19 cellular contexts compared by ENCODE assay signal in genomic region chr7:891805-892204, GRCh38. TPM values are rescaled to one million over a fixed set of nuclear protein-coding genes. Genes with fewer than 3 reads are reported as not detected.
DNase-seq lines count a peak whose midpoint lies in the region; ATAC-seq, FAIRE-seq and TF ChIP-seq lines count a peak whose summit lies in the region.
"Had no signal": no experiment of that assay in that cellular context is flagged by ENCODE, and none has a peak within 500 bp of the region (broad histone marks: within the 10 kb centered on the region; RNA-seq: fewer than 3 reads in every experiment).

No MANE protein-coding gene starts in this region.

- TF ChIP-seq EP300 in K562 (IDR thresholded peaks at IDR 0.05; ENCODE audit: low read length), result no peak

- H3K4me2 ChIP-seq in K562 (ENCODE audit: insufficient read depth, low read length), result no peak overlapping the region

- peaks cover 9 to 15% of the 10 kb centered on the region in 2 donors for H3K4me1 Mint-ChIP-seq in natural killer cell treated with Interleukin-12 subunit alpha and Interleukin-12 subunit beta and Interleukin-15 and Interleukin-18, amount 100 ng/mL, for 72 hours (ENCODE audit: low read depth in 2 of 2)
- peaks cover 0 to 21% of the 10 kb centered on the region in 2 donors for H3K4me1 Mint-ChIP-seq in natural killer cell
- H3K4me1 Mint-ChIP-seq: B cell had no signal

- TF ChIP-seq RAD21 in K562 (CRISPR knock-in tag; conservative IDR thresholded peaks at IDR 0.05 in 1 of 2, IDR thresholded peaks at IDR 0.05 in 1 of 2), result no peak

- H3K9me3 ChIP-seq in K562 (replicated peaks; ENCODE audit: control insufficient read depth, insufficient read depth, low read depth, low read length) (no peaks in the 10 kb centered on the region), mucosa of descending colon (no peaks in the 10 kb centered on the region)

- BruUV-seq in K562 (replicated peaks; lab: Mats Ljungman, UMichigan), result no TSS peak

- no peak overlapping the region for H3K4me3 Mint-ChIP-seq in natural killer cell treated with Interleukin-12 subunit alpha and Interleukin-12 subunit beta and Interleukin-15 and Interleukin-18, amount 100 ng/mL, for 72 hours
- no peak overlapping the region for H3K4me3 Mint-ChIP-seq in natural killer cell
- H3K4me3 Mint-ChIP-seq: B cell; CD4-positive, CD25-positive, alpha-beta regulatory T cell; CD8-positive, alpha-beta memory T cell had no signal

- no peak overlapping the region for H3K9ac ChIP-seq in K562 (ENCODE audit: insufficient read depth in 1 of 2, low read depth in 2 of 2, low read length in 2 of 2)
- H3K9ac ChIP-seq: GM23248 had no signal

- WGBS in K562 (ENCODE audit: insufficient coverage, low coverage, missing lambda C conversion rate), result 100% methylated on average over 15 of the region's 20 CpGs

- H4K20me1 ChIP-seq in K562 (replicated peaks; ENCODE audit: control insufficient read depth, insufficient read depth, low read length), result no peaks in the 10 kb centered on the region; the same call in 1 of the 2 replicates

- no peak overlapping the region for H3K27ac ChIP-seq in K562 (ENCODE audit: extremely low read depth, low read depth, low read length)
- H3K27ac ChIP-seq: GM23248, HL-60 had no signal

- POLR2A ChIA-PET in K562 (lab: Yijun Ruan, JAX), result interaction anchor here (0.5 to 1.6 kb wide), 4 partner anchors 9 to 229 kb away, joined by 3 to 8 read pairs (median 3); no protein-coding TSS in a partner anchor

- peaks cover 26% of the 10 kb centered on the region for H3K79me2 ChIP-seq in K562 (ENCODE audit: control insufficient read depth, insufficient read depth, low read length)

- H3K4me1 ChIP-seq in K562 (replicated peaks in 1 of 2; ENCODE audit: control insufficient read depth in 2 of 2, insufficient read depth in 2 of 2, low read length in 2 of 2) (peaks cover 0 to 28% of the 10 kb centered on the region in 2 experiments; a peak in 1 of 5 replicates), mucosa of descending colon (ENCODE audit: low read depth) (no peaks in the 10 kb centered on the region)

- TF ChIP-seq CTCF in natural killer cell (IDR thresholded peaks at IDR 0.05), result no peak
- TF ChIP-seq CTCF in K562 (IDR thresholded peaks at IDR 0.05 in 2 of 3, conservative IDR thresholded peaks at IDR 0.05 in 1 of 3; ENCODE audit: insufficient read depth in 2 of 3, low read depth in 1 of 3, low read length in 3 of 3), result no peak
- no peak for TF ChIP-seq CTCF in mucosa of descending colon (IDR thresholded peaks at IDR 0.05)

- no peak for FAIRE-seq in K562 (lab: Jason Lieb, UNC)
- FAIRE-seq: D721Med, G401.6, GM12891, GM18507, H54 had no signal

- no peaks in the 10 kb centered on the region for H3K27me3 Mint-ChIP-seq in natural killer cell treated with Interleukin-12 subunit alpha and Interleukin-12 subunit beta and Interleukin-15 and Interleukin-18, amount 100 ng/mL, for 72 hours
- no peaks in the 10 kb centered on the region for H3K27me3 Mint-ChIP-seq in natural killer cell (ENCODE audit: low read depth in 2 of 2)
- H3K27me3 Mint-ChIP-seq: B cell; CD4-positive, CD25-positive, alpha-beta regulatory T cell had no signal

- H3K27me3 ChIP-seq in K562 (ENCODE audit: control insufficient read depth in 2 of 2, insufficient read depth in 2 of 2, low read length in 2 of 2), result no peaks in the 10 kb centered on the region

- in situ Hi-C loops in K562 (cut with MboI), result no loop called here

- H3K36me3 Mint-ChIP-seq in natural killer cell treated with Interleukin-12 subunit alpha and Interleukin-12 subunit beta and Interleukin-15 and Interleukin-18, amount 100 ng/mL, for 72 hours, result peaks cover 19% of the 10 kb centered on the region
- H3K36me3 Mint-ChIP-seq in natural killer cell, result peaks cover 6% of the 10 kb centered on the region

- H3K36me3 ChIP-seq in K562 (ENCODE audit: control insufficient read depth, insufficient read depth, low read length), result peaks cover 93% of the 10 kb centered on the region; the same call in 2 of the 3 replicates
- H3K36me3 ChIP-seq in mucosa of descending colon (ENCODE audit: low read depth), result peaks cover 20% of the 10 kb centered on the region

- no peaks in the 10 kb centered on the region for H3K9me1 ChIP-seq in K562 (ENCODE audit: control insufficient read depth, insufficient read depth, low read length)

- no peak overlapping the region for H2AFZ ChIP-seq in K562 (ENCODE audit: low read depth, low read length)
- H2AFZ ChIP-seq: GM23248 had no signal

- H3K27ac Mint-ChIP-seq in natural killer cell treated with Interleukin-12 subunit alpha and Interleukin-12 subunit beta and Interleukin-15 and Interleukin-18, amount 100 ng/mL, for 72 hours, result no peak overlapping the region
- H3K27ac Mint-ChIP-seq in natural killer cell, result no peak overlapping the region
- H3K27ac Mint-ChIP-seq: B cell; CD4-positive, CD25-positive, alpha-beta regulatory T cell had no signal

- intact Hi-C loops in natural killer cell (cut with micrococcal nuclease) (no loop called here), K562 (cut with micrococcal nuclease) (no loop called here), mucosa of descending colon (cut with DNase I, micrococcal nuclease) (no loop called here)

- peak; percentile 48 for DNase-seq in natural killer cell treated with Interleukin-12 subunit alpha and Interleukin-12 subunit beta and Interleukin-15 and Interleukin-18, amount 100 ng/mL, for 72 hours (ENCODE audit: low spot score)
- DNase-seq in natural killer cell (no peak), K562 (ENCODE audit: extremely low read depth in 1 of 4, low spot score in 3 of 4) (no peak), mucosa of descending colon (peak in 2 of 3 donors; percentile 20 to 26), NCI-H1930 (lab: John Stamatoyannopoulos, UW) (no peak), KG1 (lab: John Stamatoyannopoulos, UW) (no peak)
- DNase-seq: C1 segment of cervical spinal cord; CD4-positive, CD25-positive, alpha-beta regulatory T cell; CD8-positive, alpha-beta memory T cell; COR-L47; GM23248; HCEC 1CT had no signal

- H3K9me3 Mint-ChIP-seq in natural killer cell treated with Interleukin-12 subunit alpha and Interleukin-12 subunit beta and Interleukin-15 and Interleukin-18, amount 100 ng/mL, for 72 hours, result no peaks in the 10 kb centered on the region
- H3K9me3 Mint-ChIP-seq in natural killer cell, result no peaks in the 10 kb centered on the region
- H3K9me3 Mint-ChIP-seq: CD4-positive, CD25-positive, alpha-beta regulatory T cell had no signal

- CTCF ChIA-PET in K562 (lab: Yijun Ruan, JAX; ENCODE audit: low intra/inter-chr PET ratio), result no interaction called here

- TF ChIP-seq POLR2A in K562 (conservative IDR thresholded peaks at IDR 0.05), result no peak

- H3K4me3 ChIP-seq in K562, result no peak overlapping the region
- no peak overlapping the region for H3K4me3 ChIP-seq in mucosa of descending colon
- H3K4me3 ChIP-seq: GM23248 had no signal

- ATAC-seq in natural killer cell treated with Interleukin-12 subunit alpha and Interleukin-12 subunit beta and Interleukin-15 and Interleukin-18, amount 100 ng/mL, for 72 hours, result no peak
- no peak for ATAC-seq in natural killer cell
- ATAC-seq in K562, result no peak
- ATAC-seq in mucosa of descending colon, result no peak

TF ChIP-seq in K562, 482 proteins besides CTCF, POLR2A, EP300 and RAD21 (continues in another document):
- TF ChIP-seq ETV1 (tag; conservative IDR thresholded peaks at IDR 0.05; ENCODE audit: low read depth), result no peak

RNA-seq across cellular contexts. Expression of gene GET4, which starts 15.5 kb away (rescaled TPM):
- total RNA-seq in natural killer cell treated with Interleukin-12 subunit alpha and Interleukin-12 subunit beta and Interleukin-15 and Interleukin-18, amount 100 ng/mL, for 72 hours, result 10 to 100 TPM; 42.8 to 44.5 TPM
- total RNA-seq in natural killer cell, result 10 to 100 TPM; 69.3 to 81.6 (median 73.2) TPM
- total RNA-seq in K562 (2011; cell fraction: chromatin; rRNA removed; ENCODE audit: low replicate concordance), result 48.4 and 118 TPM in 2 replicates
- total RNA-seq in K562 (2011; cell fraction: nucleolus; rRNA removed), result 96.6 and 125 TPM in 2 replicates
- 56.0 and 71.4 TPM in 2 replicates for total RNA-seq in K562 (2011; cell fraction: nucleoplasm; rRNA removed)
- 111 and 135 TPM in 2 replicates for total RNA-seq in K562 (2014; rRNA removed)
- 13.0 and 15.7 TPM in 2 replicates for total RNA-seq in K562 (2014; rRNA removed; fragmentation: Illumina TruSeq; extraction: Trizol)
- total RNA-seq in K562 (2015; rRNA removed; fragmentation: Illumina TruSeq; extraction: Trizol), result 37.9 and 40.4 TPM in 2 replicates
- 83.3 and 89.9 TPM in 2 replicates for total RNA-seq in K562 (2021)
- polyA plus RNA-seq in K562 (2011; rRNA removed), result 45.0 and 45.4 TPM in 2 replicates
- 69.2 and 135 TPM in 2 replicates for polyA plus RNA-seq in K562 (2011; cell fraction: cytosol; rRNA removed)
- polyA plus RNA-seq in K562 (2011; cell fraction: nucleus; rRNA removed), result 114 and 189 TPM in 2 replicates
- 53.9 and 82.1 TPM in 2 replicates for polyA plus RNA-seq in K562 (2012)
- 33.2 and 48.4 TPM in 2 replicates for polyA plus RNA-seq in K562 (2014; fragmentation: Illumina TruSeq; extraction: Trizol)
- 1 to 10 TPM in 1 of 2 experiments, under 1 TPM in 1; 0.99 to 2.0 TPM for polyA plus RNA-seq in K562 (2014; fragmentation: Nextera tagmentation; extraction: Ambion mirVana)
- 122 and 151 TPM in 2 replicates for polyA plus RNA-seq in K562 (2014; rRNA removed)
- 8.6 and 13.3 TPM in 2 replicates for polyA minus RNA-seq in K562 (2011; rRNA and poly(A)+ RNA removed)
- polyA minus RNA-seq in K562 (2011; cell fraction: cytosol; rRNA and poly(A)+ RNA removed), result 24.0 and 28.9 TPM in 2 replicates
- polyA minus RNA-seq in K562 (2011; cell fraction: nucleus; rRNA and poly(A)+ RNA removed), result 24.9 and 29.6 TPM in 2 replicates
- 10 to 100 TPM; 36.9 to 48.8 (median 48.2) TPM for total RNA-seq in mucosa of descending colon

RNA-seq across cellular contexts. Expression of gene SUN1, which starts 59.5 kb away (rescaled TPM):
- 10 to 100 TPM; 34.3 to 50.4 TPM for total RNA-seq in natural killer cell treated with Interleukin-12 subunit alpha and Interleukin-12 subunit beta and Interleukin-15 and Interleukin-18, amount 100 ng/mL, for 72 hours
- total RNA-seq in natural killer cell (10 to 100 TPM; 40.2 to 63.5 (median 48.0) TPM), K562 (2014; rRNA removed) (80.5 and 86.7 TPM in 2 replicates), K562 (2014; rRNA removed; fragmentation: Illumina TruSeq; extraction: Trizol) (38.9 and 42.3 TPM in 2 replicates), K562 (2015; rRNA removed; fragmentation: Illumina TruSeq; extraction: Trizol) (49.2 and 53.5 TPM in 2 replicates), K562 (2021) (81.9 and 101 TPM in 2 replicates), mucosa of descending colon (100 to 1,000 TPM; 151 to 179 (median 164) TPM)
- total RNA-seq in K562 (2011; cell fraction: chromatin; rRNA removed; ENCODE audit: low replicate concordance), result 527 and 872 TPM in 2 replicates
- 542 and 585 TPM in 2 replicates for total RNA-seq in K562 (2011; cell fraction: nucleolus; rRNA removed)
- total RNA-seq in K562 (2011; cell fraction: nucleoplasm; rRNA removed), result 348 and 489 TPM in 2 replicates
- polyA plus RNA-seq in K562 (2011; rRNA removed) (132 and 143 TPM in 2 replicates), K562 (2014; fragmentation: Illumina TruSeq; extraction: Trizol) (62.3 and 88.2 TPM in 2 replicates), K562 (2014; fragmentation: Nextera tagmentation; extraction: Ambion mirVana) (10 to 100 TPM; 36.8 TPM), K562 (2014; rRNA removed) (105 and 119 TPM in 2 replicates)
- polyA plus RNA-seq in K562 (2011; cell fraction: cytosol; rRNA removed), result 249 and 254 TPM in 2 replicates
- polyA plus RNA-seq in K562 (2011; cell fraction: nucleus; rRNA removed), result 889 and 1,080 TPM in 2 replicates
- 107 and 112 TPM in 2 replicates for polyA plus RNA-seq in K562 (2012)
- 72.4 and 98.1 TPM in 2 replicates for polyA minus RNA-seq in K562 (2011; rRNA and poly(A)+ RNA removed)
- polyA minus RNA-seq in K562 (2011; cell fraction: cytosol; rRNA and poly(A)+ RNA removed), result 47.4 and 59.7 TPM in 2 replicates
- polyA minus RNA-seq in K562 (2011; cell fraction: nucleus; rRNA and poly(A)+ RNA removed), result 245 and 267 TPM in 2 replicates

Comparison
In these comparisons a context has a peak if more than half of its experiments do, and no peak if none do; other contexts are left out.
1. DNase-seq: peak in natural killer cell treated with Interleukin-12 subunit alpha and Interleukin-12 subunit beta and Interleukin-15 and Interleukin-18, amount 100 ng/mL, for 72 hours (single experiment) and mucosa of descending colon (2 of 3); none in natural killer cell (single experiment), K562 (0 of 4), NCI-H1930 (0 of 2) and KG1 (single experiment).